Comparison of ENCODE assay signal across 10 cellular contexts in genomic region chr15:84752700-84753099, GRCh38. TPM values are rescaled to one million over a fixed set of nuclear protein-coding genes. Genes with fewer than 3 reads are reported as not detected.
DNase-seq lines count a peak whose midpoint lies in the region; ATAC-seq, FAIRE-seq and TF ChIP-seq lines count a peak whose summit lies in the region.
"Had no signal": no experiment of that assay in that cellular context is flagged by ENCODE, and none has a peak within 500 bp of the region (broad histone marks: within the 10 kb centered on the region; RNA-seq: fewer than 3 reads in every experiment).

No MANE protein-coding gene starts in this region.

- H3K27ac ChIP-seq in astrocyte (ENCODE audit: low read depth, low read length): peak overlapping the region; percentile 6
- peak overlapping the region; percentile 6 to 52 for H3K27ac ChIP-seq in thoracic aorta

- TF ChIP-seq CTCF in astrocyte (IDR thresholded peaks at IDR 0.05; ENCODE audit: insufficient read depth, low read depth, low read length) (no peak), thoracic aorta (IDR thresholded peaks at IDR 0.05) (no peak)

- no peaks in the 10 kb centered on the region for H3K9me3 Mint-ChIP-seq in activated T-cell treated with anti-CD3 and anti-CD28 coated beads, Interleukin-2, amount 50 U/mL, for 4 hours
- H3K9me3 Mint-ChIP-seq in activated T-cell treated with anti-CD3 and anti-CD28 coated beads, Interleukin-2, amount 50 U/mL, for 24 hours: no peaks in the 10 kb centered on the region
- H3K9me3 Mint-ChIP-seq in astrocyte (ENCODE audit: unreplicated experiment): no peaks in the 10 kb centered on the region

- peaks cover 84% of the 10 kb centered on the region for H4K20me1 ChIP-seq in astrocyte (ENCODE audit: insufficient read depth, low read length)

- H3K27me3 Mint-ChIP-seq in activated T-cell treated with anti-CD3 and anti-CD28 coated beads, Interleukin-2, amount 50 U/mL, for 4 hours (ENCODE audit: low read depth): no peaks in the 10 kb centered on the region
- no peaks in the 10 kb centered on the region for H3K27me3 Mint-ChIP-seq in activated T-cell treated with anti-CD3 and anti-CD28 coated beads, Interleukin-2, amount 50 U/mL, for 24 hours
- no peaks in the 10 kb centered on the region for H3K27me3 Mint-ChIP-seq in astrocyte (ENCODE audit: low read depth, unreplicated experiment)

- FAIRE-seq in astrocyte (lab: Jason Lieb, UNC): no peak

- no peak for DNase-seq in activated T-cell treated with anti-CD3 and anti-CD28 coated beads, Interleukin-2, amount 50 U/mL, for 4 hours
- DNase-seq in activated T-cell treated with anti-CD3 and anti-CD28 coated beads, Interleukin-2, amount 50 U/mL, for 24 hours: no peak
- peak; percentile 36 for DNase-seq in astrocyte (ENCODE audit: low read depth)
- DNase-seq in kidney tubule cell (ENCODE audit: low spot score): peak; percentile 37
- no peak for DNase-seq in thoracic aorta (ENCODE audit: low spot score)
- no peak for DNase-seq in H7
- DNase-seq in DMS79 (lab: John Stamatoyannopoulos, UW): no peak
- no peak for DNase-seq in NCI-H146 treated with DMSO at 0.1 percent for 48 hours (lab: John Stamatoyannopoulos, UW; ENCODE audit: unreplicated experiment)
- DNase-seq: NCI-H1092 had no signal

- H3K36me3 ChIP-seq in astrocyte (ENCODE audit: insufficient read depth, low read length): no peaks in the 10 kb centered on the region
- no peaks in the 10 kb centered on the region for H3K36me3 ChIP-seq in thoracic aorta
- no peaks in the 10 kb centered on the region for H3K36me3 ChIP-seq in H7 (replicated peaks; ENCODE audit: control insufficient read depth, insufficient read depth, low read length)
- H3K36me3 ChIP-seq: gastroesophageal sphincter had no signal

- H3K27me3 ChIP-seq in astrocyte (ENCODE audit: insufficient read depth, low read length) (no peaks in the 10 kb centered on the region), thoracic aorta (replicated peaks; ENCODE audit: insufficient read depth) (no peaks in the 10 kb centered on the region), H7 (ENCODE audit: control insufficient read depth, insufficient read depth, low read length) (no peaks in the 10 kb centered on the region)
- H3K27me3 ChIP-seq: gastroesophageal sphincter had no signal

- no peak for ATAC-seq in activated T-cell treated with anti-CD3 and anti-CD28 coated beads, Interleukin-2, amount 50 U/mL, for 4 hours
- no peak for ATAC-seq in thoracic aorta (ENCODE audit: insufficient number of reproducible peaks, low FRiP score, low read depth)
- ATAC-seq: gastroesophageal sphincter had no signal

- no peak overlapping the region for H2AFZ ChIP-seq in astrocyte (ENCODE audit: low read depth, low read length)

- no peak overlapping the region for H3K9ac ChIP-seq in astrocyte (ENCODE audit: low read length)

- H3K4me2 ChIP-seq in astrocyte (ENCODE audit: low read length): peak overlapping the region; percentile 68

- no peak overlapping the region for H3K4me3 ChIP-seq in astrocyte (ENCODE audit: insufficient read depth, low read depth, low read length)
- H3K4me3 ChIP-seq in thoracic aorta: peak overlapping the region; percentile 16
- no peak overlapping the region for H3K4me3 ChIP-seq in H7 (ENCODE audit: insufficient read depth, low read depth, low read length)
- H3K4me3 ChIP-seq: gastroesophageal sphincter had no signal

- H3K9me3 ChIP-seq in astrocyte (ENCODE audit: insufficient read depth, low read depth, low read length) (no peaks in the 10 kb centered on the region), thoracic aorta (no peaks in the 10 kb centered on the region)
- H3K9me3 ChIP-seq: gastroesophageal sphincter had no signal

- H3K4me1 ChIP-seq in astrocyte (ENCODE audit: insufficient read depth, low read length) (peaks cover 27% of the 10 kb centered on the region), thoracic aorta (ENCODE audit: control insufficient read depth in 1 of 2, low read depth in 2 of 2) (peaks cover 29 to 72% of the 10 kb centered on the region in 2 donors)

- peaks cover 63% of the 10 kb centered on the region for H3K4me1 Mint-ChIP-seq in activated T-cell treated with anti-CD3 and anti-CD28 coated beads, Interleukin-2, amount 50 U/mL, for 4 hours (ENCODE audit: low read depth)
- peaks cover 62% of the 10 kb centered on the region for H3K4me1 Mint-ChIP-seq in activated T-cell treated with anti-CD3 and anti-CD28 coated beads, Interleukin-2, amount 50 U/mL, for 24 hours (ENCODE audit: low read depth)
- peaks cover 28% of the 10 kb centered on the region for H3K4me1 Mint-ChIP-seq in astrocyte (ENCODE audit: low read depth, unreplicated experiment)

- H3K4me3 Mint-ChIP-seq in activated T-cell treated with anti-CD3 and anti-CD28 coated beads, Interleukin-2, amount 50 U/mL, for 4 hours: peak overlapping the region; percentile 12
- no peak overlapping the region for H3K4me3 Mint-ChIP-seq in activated T-cell treated with anti-CD3 and anti-CD28 coated beads, Interleukin-2, amount 50 U/mL, for 24 hours
- H3K4me3 Mint-ChIP-seq in astrocyte (ENCODE audit: unreplicated experiment): no peak overlapping the region

- H3K79me2 ChIP-seq in astrocyte (ENCODE audit: insufficient read depth, low read length): peaks cover 90% of the 10 kb centered on the region

- no peak overlapping the region for H3K27ac Mint-ChIP-seq in activated T-cell treated with anti-CD3 and anti-CD28 coated beads, Interleukin-2, amount 50 U/mL, for 24 hours
- H3K27ac Mint-ChIP-seq in astrocyte (ENCODE audit: unreplicated experiment): no peak overlapping the region

- peaks cover 12% of the 10 kb centered on the region for H3K36me3 Mint-ChIP-seq in activated T-cell treated with anti-CD3 and anti-CD28 coated beads, Interleukin-2, amount 50 U/mL, for 4 hours (ENCODE audit: insufficient read depth)
- H3K36me3 Mint-ChIP-seq in activated T-cell treated with anti-CD3 and anti-CD28 coated beads, Interleukin-2, amount 50 U/mL, for 24 hours (ENCODE audit: low read depth): peaks cover 55% of the 10 kb centered on the region
- H3K36me3 Mint-ChIP-seq in astrocyte (ENCODE audit: low read depth, unreplicated experiment): peaks cover 3% of the 10 kb centered on the region

RNA-seq across cellular contexts. Expression of gene ZNF592, which starts 4.3 kb away (rescaled TPM):
- 10 to 100 TPM; 28.7 to 30.6 (median 30.5) TPM for total RNA-seq in activated T-cell treated with anti-CD3 and anti-CD28 coated beads, Interleukin-2, amount 50 U/mL, for 4 hours
- total RNA-seq in astrocyte: 25.1 and 25.5 TPM in 2 replicates
- total RNA-seq in thoracic aorta: 10 to 100 TPM; 24.4 to 26.7 TPM
- total RNA-seq in H7 (2014; rRNA removed; shearing (Covaris generic)): 17.0 and 17.6 TPM in 2 replicates

RNA-seq across cellular contexts. Expression of gene SEC11A, which starts 36.8 kb away (rescaled TPM):
- total RNA-seq in activated T-cell treated with anti-CD3 and anti-CD28 coated beads, Interleukin-2, amount 50 U/mL, for 4 hours: 10 to 100 TPM; 72.3 to 82.9 (median 79.2) TPM
- total RNA-seq in astrocyte: 187 and 198 TPM in 2 replicates
- 100 to 1,000 TPM in 1 of 2 donors, 10 to 100 TPM in 1; 97.1 to 122 TPM for total RNA-seq in thoracic aorta
- 153 and 187 TPM in 2 replicates for total RNA-seq in H7 (2014; rRNA removed; shearing (Covaris generic))

Comparison
In these comparisons a context has a peak if more than half of its experiments do, and no peak if none do; other contexts are left out.
1. DNase-seq: peak in astrocyte (single experiment) and kidney tubule cell (single experiment); none in activated T-cell treated with anti-CD3 and anti-CD28 coated beads, Interleukin-2, amount 50 U/mL, for 4 hours (single experiment), activated T-cell treated with anti-CD3 and anti-CD28 coated beads, Interleukin-2, amount 50 U/mL, for 24 hours (single experiment), thoracic aorta (single experiment), H7 (single experiment), DMS79 (single experiment) and NCI-H146 treated with DMSO at 0.1 percent for 48 hours (single experiment).